ENCODE assay signal across 29 cellular contexts in the genomic region with DNA sequence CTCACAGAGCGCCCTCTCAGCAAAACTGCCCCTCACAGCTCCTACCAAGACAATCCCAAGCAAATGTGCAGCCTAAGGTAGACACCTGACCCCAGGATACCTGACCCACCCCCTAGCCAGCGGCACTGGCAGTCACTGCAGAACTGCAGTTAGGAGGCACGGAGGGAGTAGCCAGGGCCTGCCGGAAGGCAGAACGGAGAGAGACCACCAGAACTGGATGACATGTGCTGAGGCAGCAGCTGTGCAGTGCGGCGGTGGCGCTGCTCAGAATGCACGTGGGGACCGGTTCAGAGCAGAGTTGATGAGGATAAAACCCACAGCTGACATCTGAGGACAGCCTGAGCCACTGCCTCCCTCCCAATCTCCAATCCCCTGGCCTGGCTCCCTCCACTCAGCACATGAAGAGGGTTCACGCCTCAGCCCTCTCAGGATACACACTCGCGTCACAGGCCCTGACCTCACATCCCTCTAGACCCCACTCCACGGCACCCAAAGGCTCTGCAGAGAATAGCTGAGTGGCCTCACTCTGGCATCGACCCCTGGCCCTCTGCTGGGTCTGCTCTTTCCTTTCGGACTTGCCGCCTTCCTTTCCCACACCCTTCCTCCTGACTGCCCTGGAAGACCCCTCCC. TPM values are rescaled to one million over a fixed set of nuclear protein-coding genes. Genes with fewer than 3 reads are reported as not detected.
DNase-seq lines count a peak whose midpoint lies in the region; ATAC-seq, FAIRE-seq and TF ChIP-seq lines count a peak whose summit lies in the region.
"Had no signal": no experiment of that assay in that cellular context is flagged by ENCODE, and none has a peak within 500 bp of the region (broad histone marks: within the 10 kb centered on the region; RNA-seq: fewer than 3 reads in every experiment).

No MANE protein-coding gene starts in this region.

- no peak overlapping the region for H3K4me3 ChIP-seq in H1 (ENCODE audit: extremely low read depth in 1 of 4, insufficient read depth in 2 of 4, low read depth in 3 of 4, low read length in 4 of 4)
- H3K4me3 ChIP-seq: BLaER1 treated with 17β-estradiol and CSF1 and Interleukin-3, amounts not matched to agents 10 nM and 100 nM; colonic mucosa; left lung; sigmoid colon; transverse colon had no signal

- H3K9me3 ChIP-seq in H9 (ENCODE audit: control insufficient read depth, low read depth, low read length) (no peaks in the 10 kb centered on the region), H1 (ENCODE audit: insufficient read depth in 2 of 2, low read depth in 1 of 2, low read length in 1 of 2) (no peaks in the 10 kb centered on the region)
- H3K9me3 ChIP-seq: BLaER1 treated with 17β-estradiol and CSF1 and Interleukin-3, amounts not matched to agents 10 nM and 100 nM; colonic mucosa; left lung; sigmoid colon; transverse colon had no signal

- no peak overlapping the region for H3K18ac ChIP-seq in H9 (ENCODE audit: insufficient read length, low read depth, low read length)
- H3K18ac ChIP-seq in H1 (ENCODE audit: extremely low read depth, low read length) = no peak overlapping the region

- POLR2A ChIA-PET in H1 (lab: Charles Lee; ENCODE audit: partially characterized antibody) = interaction anchor here (0.9 to 1.9 kb wide), 2 partner anchors 21 to 29 kb away, joined by 3 to 5 read pairs; no protein-coding TSS in a partner anchor

- no peak overlapping the region for H4K8ac ChIP-seq in H9 (replicated peaks; ENCODE audit: insufficient read length, low read depth, low read length)
- peak overlapping the region; percentile 71 for H4K8ac ChIP-seq in H1 (ENCODE audit: extremely low read depth, insufficient read depth, low read length)

- H3K27me3 Mint-ChIP-seq in H9 (ENCODE audit: low read depth) = no peaks in the 10 kb centered on the region
- H3K27me3 Mint-ChIP-seq in neural crest cell (ENCODE audit: low read depth) = no peaks in the 10 kb centered on the region
- H3K27me3 Mint-ChIP-seq: activated CD4-positive, alpha-beta T cell treated with anti-CD3 and anti-CD28 coated beads, Interleukin-2, amount 10 ng/mL, durations not matched to agents 24 days and 14 days; effector memory CD8-positive, alpha-beta T cell had no signal

- peaks cover 15 to 55% (median 31%) of the 10 kb centered on the region in 4 experiments for H3K36me3 ChIP-seq in H1 (ENCODE audit: control insufficient read depth in 2 of 4, insufficient read depth in 4 of 4, low read length in 3 of 4)

- H4K5ac ChIP-seq in H9 (ENCODE audit: insufficient read length, low read depth, low read length) (no peak overlapping the region), H1 (ENCODE audit: insufficient read length, low read depth, low read length) (no peak overlapping the region)

- no peak for ATAC-seq in GM18861 (IDR thresholded peaks at IDR 0.05; ENCODE audit: unreplicated experiment)
- ATAC-seq: effector memory CD8-positive, alpha-beta T cell; left lung had no signal

- H3K23ac ChIP-seq in H9 (ENCODE audit: insufficient read length, low read depth, low read length) (no peak overlapping the region), H1 (ENCODE audit: insufficient read length) (no peak overlapping the region)

- no CpG with 5 or more reads among the region's 17 CpGs for WGBS in H9 (ENCODE audit: extremely low coverage, insufficient read length, low lambda C conversion rate)
- WGBS in H1 (ENCODE audit: extremely low coverage in 1 of 2, insufficient coverage in 1 of 2, insufficient read length in 1 of 2, insufficient replicate concordance in 2 of 2, low coverage in 1 of 2, low lambda C conversion rate in 2 of 2, missing lambda C conversion rate in 1 of 2), 2 experiments = 94% methylated on average over 17 of the region's 17 CpGs; no CpG with 5 or more reads in 1 of the 2 experiments

- no peak overlapping the region for H4K91ac ChIP-seq in H9 (ENCODE audit: insufficient read length, low read depth, low read length)
- H4K91ac ChIP-seq in H1 (replicated peaks; ENCODE audit: insufficient read length, low read length) = no peak overlapping the region

- H2AFZ ChIP-seq in H9 (ENCODE audit: low read length) (no peak overlapping the region), H1 (ENCODE audit: low read length) (no peak overlapping the region)

- no peak overlapping the region for H3K4me2 ChIP-seq in H9 (ENCODE audit: insufficient read depth, insufficient read length, low read length)
- no peak overlapping the region for H3K4me2 ChIP-seq in H1 (ENCODE audit: insufficient read depth in 1 of 2, low read depth in 2 of 2, low read length in 2 of 2)

- H3K79me2 ChIP-seq in H9 (ENCODE audit: insufficient read depth, low read length) = no peaks in the 10 kb centered on the region
- peaks cover 0 to 3% of the 10 kb centered on the region in 2 experiments; a peak in 1 of 4 replicates for H3K79me2 ChIP-seq in H1 (ENCODE audit: control insufficient read depth in 1 of 2, insufficient read depth in 2 of 2, low read length in 2 of 2)

- H2AK5ac ChIP-seq in H9 (ENCODE audit: insufficient read length, low read length) = no peak overlapping the region
- H2AK5ac ChIP-seq in H1 (ENCODE audit: low read depth, low read length) = no peak overlapping the region

- H3K27ac ChIP-seq in C4-2B (peak overlapping the region; percentile 68; the same call in 1 of the 2 replicates), H9 (ENCODE audit: insufficient read length, low read depth, low read length) (no peak overlapping the region), H1 (ENCODE audit: low read depth, low read length) (no peak overlapping the region)
- H3K27ac ChIP-seq: BLaER1 treated with 17β-estradiol and CSF1 and Interleukin-3, amounts not matched to agents 10 nM and 100 nM; colonic mucosa; left lung; sigmoid colon; transverse colon had no signal

- no peaks in the 10 kb centered on the region for H3K27me3 ChIP-seq in H9 (ENCODE audit: insufficient read depth, low read length)
- no peaks in the 10 kb centered on the region; a peak in 1 of 7 replicates for H3K27me3 ChIP-seq in H1 (replicated peaks in 1 of 4; ENCODE audit: control insufficient read depth in 3 of 4, extremely low read depth in 1 of 4, insufficient read depth in 3 of 4, low read length in 3 of 4)
- H3K27me3 ChIP-seq: BLaER1 treated with 17β-estradiol and CSF1 and Interleukin-3, amounts not matched to agents 10 nM and 100 nM; colonic mucosa; left lung; sigmoid colon; transverse colon had no signal

- TF ChIP-seq EP300 in H1 (IDR thresholded peaks at IDR 0.05; ENCODE audit: borderline replicate concordance in 1 of 2, low read depth in 2 of 2, low read length in 2 of 2) = no peak

- no peak for TF ChIP-seq RAD21 in H1 (IDR thresholded peaks at IDR 0.05 in 1 of 2, conservative IDR thresholded peaks at IDR 0.05 in 1 of 2; ENCODE audit: low read depth in 2 of 2, low read length in 2 of 2)

- H2BK120ac ChIP-seq in H9 (ENCODE audit: low read depth, low read length, poor library complexity, severe bottlenecking) = no peak overlapping the region
- no peak overlapping the region for H2BK120ac ChIP-seq in H1 (replicated peaks; ENCODE audit: low read depth, low read length)

- no peak overlapping the region for H2BK20ac ChIP-seq in H9 (ENCODE audit: low read depth, low read length, poor library complexity, severe bottlenecking)
- H2BK20ac ChIP-seq in H1 (ENCODE audit: low read length) = no peak overlapping the region

- H3T11ph ChIP-seq in H9 (ENCODE audit: low read length) = no peak overlapping the region

- CTCF ChIA-PET in H1 (lab: Charles Lee; ENCODE audit: partially characterized antibody) = interaction anchor here (0.9 to 2.6 kb wide), 6 partner anchors 11 to 155 kb away, joined by 3 to 12 read pairs (median 8); no protein-coding TSS in a partner anchor

- no peaks in the 10 kb centered on the region for H3K79me1 ChIP-seq in H9 (ENCODE audit: insufficient read depth, low read depth, low read length, poor library complexity, severe bottlenecking)
- peaks cover 4% of the 10 kb centered on the region; the same call in 1 of the 2 replicates for H3K79me1 ChIP-seq in H1 (ENCODE audit: low read depth, low read length)

- peak; percentile 20 for DNase-seq in H9
- DNase-seq in H1 (ENCODE audit: low read depth in 1 of 2, low spot score in 2 of 2) = no peak
- no peak for DNase-seq in neural crest cell (ENCODE audit: low read depth, low spot score)
- DNase-seq in NCI-H446 (lab: John Stamatoyannopoulos, UW) = no peak
- no peak for DNase-seq in NCI-H526 treated with DMSO at 0.1 percent for 48 hours (lab: John Stamatoyannopoulos, UW)
- DNase-seq: activated CD4-positive, alpha-beta T cell treated with anti-CD3 and anti-CD28 coated beads, Interleukin-2, amount 10 ng/mL, durations not matched to agents 24 days and 14 days; activated naive CD4-positive, alpha-beta T cell treated with anti-CD3 and anti-CD28 coated beads for 36 hours; colonic mucosa; COR-L47; effector memory CD8-positive, alpha-beta T cell; HCEC 1CT; immature natural killer cell; left lung; NCI-H1417 treated with DMSO at 0.1 percent for 48 hours; NCI-H2081 treated with DMSO at 0.1 percent for 48 hours; NCI-H2227 treated with DMSO at 0.1 percent for 48 hours; nucleus accumbens; SHP77 treated with DMSO at 0.1 percent for 48 hours; sigmoid colon; stimulated activated CD4-positive, alpha-beta T cell treated with anti-CD3 and anti-CD28 coated beads, Interleukin-12 subunit alpha, Interleukin-12 subunit beta, amount 100 ng/mL, for 4 hours; stimulated activated CD4-positive, alpha-beta T cell treated with anti-CD3 and anti-CD28 coated beads, Interleukin-2, amount 100 ng/mL, for 48 hours; transverse colon had no signal

- H3K9me3 Mint-ChIP-seq in H9 (no peaks in the 10 kb centered on the region), neural crest cell (no peaks in the 10 kb centered on the region)
- H3K9me3 Mint-ChIP-seq: activated CD4-positive, alpha-beta T cell treated with anti-CD3 and anti-CD28 coated beads, Interleukin-2, amount 10 ng/mL, durations not matched to agents 24 days and 14 days; activated naive CD4-positive, alpha-beta T cell treated with anti-CD3 and anti-CD28 coated beads for 36 hours; effector memory CD8-positive, alpha-beta T cell; immature natural killer cell; T-helper 2 cell treated with Interferon-gamma antibody and Interleukin-4, amounts not matched to agents 5 μg/mL and 100 μg/mL, for 36 hours had no signal

- H2BK12ac ChIP-seq in H9 (ENCODE audit: insufficient read length, low read depth, low read length) = no peak overlapping the region
- no peak overlapping the region for H2BK12ac ChIP-seq in H1 (ENCODE audit: low read depth, low read length)

- H2BK5ac ChIP-seq in H9 (ENCODE audit: insufficient read length, low read length) (no peak overlapping the region), H1 (ENCODE audit: low read depth, low read length) (no peak overlapping the region; the same call in 1 of the 2 replicates)

- TF ChIP-seq CTCF in C4-2B (conservative IDR thresholded peaks at IDR 0.05) = no peak
- no peak for TF ChIP-seq CTCF in H9 (conservative IDR thresholded peaks at IDR 0.05)
- TF ChIP-seq CTCF in H1 (IDR thresholded peaks at IDR 0.05; ENCODE audit: control extremely low read depth in 1 of 3, insufficient read depth in 1 of 3, low read depth in 1 of 3, low read length in 3 of 3) = no peak
- no peak for TF ChIP-seq CTCF in neural crest cell (conservative IDR thresholded peaks at IDR 0.05)

- peak overlapping the region in 2 of 3 experiments; percentile 61 to 92; a peak in 3 of 7 replicates for H3K27ac Mint-ChIP-seq in H9
- peak overlapping the region; percentile 69 for H3K27ac Mint-ChIP-seq in neural crest cell (ENCODE audit: unreplicated experiment)
- H3K27ac Mint-ChIP-seq: activated CD4-positive, alpha-beta T cell treated with anti-CD3 and anti-CD28 coated beads, Interleukin-2, amount 10 ng/mL, durations not matched to agents 24 days and 14 days; T-helper 2 cell treated with Interferon-gamma antibody and Interleukin-4, amounts not matched to agents 5 μg/mL and 100 μg/mL, for 36 hours had no signal

- H3K14ac ChIP-seq in H9 (ENCODE audit: insufficient read depth, low read length) (no peak overlapping the region; the same call in 1 of the 2 replicates), H1 (ENCODE audit: insufficient read length) (no peak overlapping the region)

- peaks cover 22 to 28% of the 10 kb centered on the region in 2 experiments for H3K4me1 Mint-ChIP-seq in H9
- peaks cover 30% of the 10 kb centered on the region for H3K4me1 Mint-ChIP-seq in neural crest cell
- H3K4me1 Mint-ChIP-seq: activated CD4-positive, alpha-beta T cell treated with anti-CD3 and anti-CD28 coated beads, Interleukin-2, amount 10 ng/mL, durations not matched to agents 24 days and 14 days; immature natural killer cell had no signal

- peaks cover 37 to 72% (median 62%) of the 10 kb centered on the region in 3 experiments for H3K36me3 Mint-ChIP-seq in H9 (ENCODE audit: insufficient read depth in 1 of 3, low read depth in 3 of 3)
- peaks cover 21% of the 10 kb centered on the region for H3K36me3 Mint-ChIP-seq in neural crest cell (ENCODE audit: low read depth)

- no peak for TF ChIP-seq POLR2A in H1 (IDR thresholded peaks at IDR 0.05; ENCODE audit: control extremely low read depth in 1 of 2, low read depth in 2 of 2, low read length in 2 of 2)

- H2BK15ac ChIP-seq in H9 (ENCODE audit: low read depth, low read length) = no peak overlapping the region
- H2BK15ac ChIP-seq in H1 (ENCODE audit: low read length) = no peak overlapping the region

- H3K9ac ChIP-seq in H9 (ENCODE audit: extremely low read depth, insufficient read length, low read length) (no peak overlapping the region), H1 (replicated peaks in 1 of 4; ENCODE audit: extremely low read depth in 1 of 4, low read depth in 3 of 4, low read length in 3 of 4) (no peak overlapping the region)

- H4K20me1 ChIP-seq in H9 (ENCODE audit: control insufficient read depth, insufficient read depth, insufficient read length) (no peaks in the 10 kb centered on the region), H1 (replicated peaks in 1 of 2; ENCODE audit: control insufficient read depth in 1 of 2, insufficient read depth in 2 of 2, low read length in 2 of 2) (peaks cover 7 to 9% of the 10 kb centered on the region in 2 experiments)

- H3K4me1 ChIP-seq in H9 (ENCODE audit: insufficient read depth, low read length) = no peaks in the 10 kb centered on the region; the same call in 1 of the 2 replicates
- H3K4me1 ChIP-seq in H1 (replicated peaks in 1 of 4; ENCODE audit: control insufficient read depth in 3 of 4, insufficient read depth in 4 of 4, low read length in 3 of 4) = peaks cover 5 to 17% (median 10%) of the 10 kb centered on the region in 4 experiments
- H3K4me1 ChIP-seq: colonic mucosa, left lung, transverse colon had no signal

- H3K4ac ChIP-seq in H9 (ENCODE audit: low read depth, low read length) = no peak overlapping the region
- no peak overlapping the region for H3K4ac ChIP-seq in H1 (replicated peaks; ENCODE audit: insufficient read length, low read depth, low read length)

- H3K4me3 Mint-ChIP-seq in H9 = no peak overlapping the region
- no peak overlapping the region for H3K4me3 Mint-ChIP-seq in neural crest cell
- H3K4me3 Mint-ChIP-seq: activated CD4-positive, alpha-beta T cell treated with anti-CD3 and anti-CD28 coated beads, Interleukin-2, amount 10 ng/mL, durations not matched to agents 24 days and 14 days; activated naive CD4-positive, alpha-beta T cell treated with anti-CD3 and anti-CD28 coated beads for 36 hours; effector memory CD8-positive, alpha-beta T cell; immature natural killer cell; T-helper 2 cell treated with Interferon-gamma antibody and Interleukin-4, amounts not matched to agents 5 μg/mL and 100 μg/mL, for 36 hours had no signal

- no peak overlapping the region for H3K56ac ChIP-seq in H9 (ENCODE audit: insufficient read length, low read depth, low read length)
- H3K56ac ChIP-seq in H1 (replicated peaks; ENCODE audit: insufficient read length, low read depth, low read length) = no peak overlapping the region

- no peak for FAIRE-seq in H1 (lab: Jason Lieb, UNC)
- FAIRE-seq: bronchial epithelial cell, GM12892, RCC 7860 had no signal

- H3K23me2 ChIP-seq in H9 (ENCODE audit: insufficient read length, low read depth, low read length, poor library complexity, severe bottlenecking) (no peaks in the 10 kb centered on the region), H1 (ENCODE audit: low read depth, low read length) (no peaks in the 10 kb centered on the region)

RNA-seq across cellular contexts. Expression of a gene that starts 29.6 kb away (rescaled TPM):
- total RNA-seq in H9 (2021) (106 and 121 TPM in 2 replicates), neural crest cell (108 and 111 TPM in 2 replicates)
- 93.0 and 101 TPM in 2 replicates for total RNA-seq in H1 (2021; fragmentation: NEBNext Ultra II Directional; extraction: Animal tissue kit (Norgen Biotek cat#: 25700))
- 96.3 and 145 TPM in 2 replicates for polyA plus RNA-seq in H1 (2011; rRNA removed)
- 155 TPM for polyA plus RNA-seq in H1 (2011; cell fraction: cytosol; rRNA removed)
- polyA plus RNA-seq in H1 (2011; cell fraction: nucleus; rRNA removed) = 199 TPM
- polyA plus RNA-seq in H1 (2012, experiment 1 of 2) = 118 to 169 TPM (median 137 TPM) in 4 replicates
- polyA plus RNA-seq in H1 (2012, experiment 2 of 2) = 37.9 TPM
- polyA plus RNA-seq in H1 (2013, experiment 1 of 2) = 64.7 TPM
- 58.9 TPM for polyA plus RNA-seq in H1 (2013, experiment 2 of 2)
- polyA minus RNA-seq in H1 (2011; rRNA and poly(A)+ RNA removed) = 140 and 150 TPM in 2 replicates
- 77.9 TPM for polyA minus RNA-seq in H1 (2011; cell fraction: cytosol; rRNA and poly(A)+ RNA removed)
- polyA minus RNA-seq in H1 (2011; cell fraction: nucleus; rRNA and poly(A)+ RNA removed) = 82.5 TPM

RNA-seq across cellular contexts. Expression of a gene that starts 45.9 kb away (rescaled TPM):
- total RNA-seq in H9 (2021) (82.9 and 85.7 TPM in 2 replicates), neural crest cell (92.1 and 97.7 TPM in 2 replicates)
- 95.0 and 96.8 TPM in 2 replicates for total RNA-seq in H1 (2021; fragmentation: NEBNext Ultra II Directional; extraction: Animal tissue kit (Norgen Biotek cat#: 25700))
- polyA plus RNA-seq in H1 (2011; rRNA removed) = 97.8 and 101 TPM in 2 replicates
- polyA plus RNA-seq in H1 (2011; cell fraction: cytosol; rRNA removed) = 105 TPM
- 35.1 TPM for polyA plus RNA-seq in H1 (2011; cell fraction: nucleus; rRNA removed)
- polyA plus RNA-seq in H1 (2012, experiment 1 of 2) = 88.6 to 98.6 TPM (median 95.5 TPM) in 4 replicates
- polyA plus RNA-seq in H1 (2012, experiment 2 of 2) = 117 TPM
- polyA plus RNA-seq in H1 (2013, experiment 1 of 2) = 98.6 TPM
- polyA plus RNA-seq in H1 (2013, experiment 2 of 2) = 104 TPM
- polyA minus RNA-seq in H1 (2011; rRNA and poly(A)+ RNA removed) = 47.9 and 48.2 TPM in 2 replicates
- 49.1 TPM for polyA minus RNA-seq in H1 (2011; cell fraction: cytosol; rRNA and poly(A)+ RNA removed)
- 39.7 TPM for polyA minus RNA-seq in H1 (2011; cell fraction: nucleus; rRNA and poly(A)+ RNA removed)
